15 cellular contexts compared by ENCODE assay signal in the genomic region with DNA sequence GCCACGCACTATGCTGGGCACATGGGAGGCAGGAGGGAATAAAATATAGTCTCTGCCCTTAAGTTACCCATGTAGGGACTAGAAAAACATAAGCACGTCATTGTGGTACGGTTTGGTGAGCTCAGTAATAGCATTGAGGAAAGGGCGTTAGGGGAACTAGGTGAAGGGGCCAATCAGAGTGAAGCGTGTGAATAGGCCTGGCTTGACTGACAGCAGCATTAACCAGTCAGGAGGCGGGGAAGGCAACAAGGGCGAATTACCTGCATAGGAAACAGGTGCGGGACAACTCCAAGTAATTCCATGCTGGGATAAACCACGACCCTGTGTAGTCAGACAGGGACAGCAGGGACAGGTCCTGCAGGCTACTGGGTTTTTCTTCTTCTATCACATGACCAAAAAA.
DNase-seq lines count a peak whose midpoint lies in the region; ATAC-seq, FAIRE-seq and TF ChIP-seq lines count a peak whose summit lies in the region.
"Had no signal": no experiment of that assay in that cellular context is flagged by ENCODE, and none has a peak within 500 bp of the region (broad histone marks: within the 10 kb centered on the region; RNA-seq: fewer than 3 reads in every experiment).

No MANE protein-coding gene starts in this region.

- no peaks in the 10 kb centered on the region for H3K79me2 ChIP-seq in Karpas-422 (ENCODE audit: low read length)

- no peak for ATAC-seq in HG02938 (IDR thresholded peaks at IDR 0.05; ENCODE audit: unreplicated experiment)
- ATAC-seq in Right ventricle myocardium inferior = no peak
- ATAC-seq: activated CD8-positive, alpha-beta T cell treated with anti-CD3 and anti-CD28 coated beads for 36 hours; psoas muscle had no signal

- no peak overlapping the region for H3K4me2 ChIP-seq in Karpas-422 (ENCODE audit: low read depth, low read length, poor library complexity, severe bottlenecking)
- H3K4me2 ChIP-seq: A549 had no signal

- H3K4me1 ChIP-seq in Karpas-422 (ENCODE audit: low read length) (peaks cover 11% of the 10 kb centered on the region), kidney (ENCODE audit: control insufficient read depth in 1 of 2, insufficient read depth in 1 of 2, low read depth in 1 of 2, low read length in 2 of 2) (peaks cover 1 to 2% of the 10 kb centered on the region in 2 donors)
- H3K4me1 ChIP-seq: A549, psoas muscle had no signal

- TF ChIP-seq CTCF in WERI-Rb-1 (IDR thresholded peaks at IDR 0.05; ENCODE audit: low read depth, low read length) = no peak
- TF ChIP-seq CTCF in kidney (IDR thresholded peaks at IDR 0.05; ENCODE audit: borderline replicate concordance, extremely low read depth, insufficient read depth) = no peak

- no peak for FAIRE-seq in kidney (lab: Jason Lieb, UNC)
- FAIRE-seq: A549 had no signal

- H3K27ac ChIP-seq in Karpas-422 (ENCODE audit: low read length) = no peak overlapping the region
- H3K27ac ChIP-seq in WERI-Rb-1 = no peak overlapping the region
- no peak overlapping the region for H3K27ac ChIP-seq in kidney (ENCODE audit: low read depth in 2 of 2, low read length in 2 of 2)
- H3K27ac ChIP-seq: A549, psoas muscle, thoracic aorta had no signal

- no peak overlapping the region for H3K9ac ChIP-seq in Karpas-422 (ENCODE audit: low read length)
- no peak overlapping the region for H3K9ac ChIP-seq in kidney (ENCODE audit: low read length in 2 of 2)

- H3K27me3 ChIP-seq in Karpas-422 (ENCODE audit: low read length) (no peaks in the 10 kb centered on the region), WERI-Rb-1 (ENCODE audit: insufficient read depth, low read depth, severe bottlenecking) (no peaks in the 10 kb centered on the region)

- H2AFZ ChIP-seq in Karpas-422 (ENCODE audit: low read length) = no peak overlapping the region

- H4K20me1 ChIP-seq in Karpas-422 (ENCODE audit: insufficient read depth, low read depth, low read length) = no peaks in the 10 kb centered on the region

- H3K9me3 ChIP-seq in Karpas-422 (ENCODE audit: low read length) (no peaks in the 10 kb centered on the region), WERI-Rb-1 (ENCODE audit: severe bottlenecking) (no peaks in the 10 kb centered on the region), kidney (ENCODE audit: control insufficient read depth in 1 of 2, low read length in 2 of 2) (no peaks in the 10 kb centered on the region)
- H3K9me3 ChIP-seq: A549, psoas muscle, thoracic aorta had no signal

- H3K9me2 ChIP-seq in Karpas-422 (replicated peaks; ENCODE audit: insufficient read depth, low read length) = no peaks in the 10 kb centered on the region

- H3K36me3 ChIP-seq in Karpas-422 (ENCODE audit: insufficient read depth, low read length) (no peaks in the 10 kb centered on the region), WERI-Rb-1 (peaks cover 6% of the 10 kb centered on the region; the same call in 1 of the 2 replicates), kidney (ENCODE audit: control insufficient read depth in 1 of 2, insufficient read depth in 2 of 2, low read length in 2 of 2) (no peaks in the 10 kb centered on the region)
- H3K36me3 ChIP-seq: thoracic aorta had no signal

- intact Hi-C loops in kidney (cut with DNase I) (no loop called here), Right ventricle myocardium inferior (cut with DNase I) (no loop called here)

- peak; percentile 15 for DNase-seq in NCI-H2171 treated with DMSO at 0.1 percent for 48 hours (lab: John Stamatoyannopoulos, UW)
- DNase-seq in NCI-H2171 (lab: John Stamatoyannopoulos, UW) = no peak
- DNase-seq in Karpas-422 = peak; percentile 84
- DNase-seq in WERI-Rb-1 = peak; percentile 59
- peak; percentile 7 for DNase-seq in iris pigment epithelial cell (ENCODE audit: low read depth)
- DNase-seq in kidney = no peak
- no peak for DNase-seq in Right ventricle myocardium inferior (ENCODE audit: missing footprints)
- DNase-seq: activated CD8-positive, alpha-beta T cell treated with anti-CD3 and anti-CD28 coated beads for 36 hours; activated effector memory CD4-positive, alpha-beta T cell treated with anti-CD3 and anti-CD28 coated beads, Interleukin-2, amount 50 U/mL, for 16 hours; NCI-H1048; psoas muscle; RPMI8226 had no signal

- H3K4me3 ChIP-seq in Karpas-422 (ENCODE audit: low read length) (no peak overlapping the region), WERI-Rb-1 (ENCODE audit: low read depth, low read length) (no peak overlapping the region), kidney (ENCODE audit: low read length in 2 of 2) (no peak overlapping the region)
- H3K4me3 ChIP-seq: A549, psoas muscle, thoracic aorta had no signal

Comparison
In these comparisons a context has a peak if more than half of its experiments do, and no peak if none do; other contexts are left out.
1. DNase-seq: peak in NCI-H2171 treated with DMSO at 0.1 percent for 48 hours (single experiment), Karpas-422 (single experiment), WERI-Rb-1 (single experiment) and iris pigment epithelial cell (single experiment); none in NCI-H2171 (single experiment), kidney (single experiment) and Right ventricle myocardium inferior (single experiment).